ENCODE assay signal across 8 cellular contexts in the genomic region with DNA sequence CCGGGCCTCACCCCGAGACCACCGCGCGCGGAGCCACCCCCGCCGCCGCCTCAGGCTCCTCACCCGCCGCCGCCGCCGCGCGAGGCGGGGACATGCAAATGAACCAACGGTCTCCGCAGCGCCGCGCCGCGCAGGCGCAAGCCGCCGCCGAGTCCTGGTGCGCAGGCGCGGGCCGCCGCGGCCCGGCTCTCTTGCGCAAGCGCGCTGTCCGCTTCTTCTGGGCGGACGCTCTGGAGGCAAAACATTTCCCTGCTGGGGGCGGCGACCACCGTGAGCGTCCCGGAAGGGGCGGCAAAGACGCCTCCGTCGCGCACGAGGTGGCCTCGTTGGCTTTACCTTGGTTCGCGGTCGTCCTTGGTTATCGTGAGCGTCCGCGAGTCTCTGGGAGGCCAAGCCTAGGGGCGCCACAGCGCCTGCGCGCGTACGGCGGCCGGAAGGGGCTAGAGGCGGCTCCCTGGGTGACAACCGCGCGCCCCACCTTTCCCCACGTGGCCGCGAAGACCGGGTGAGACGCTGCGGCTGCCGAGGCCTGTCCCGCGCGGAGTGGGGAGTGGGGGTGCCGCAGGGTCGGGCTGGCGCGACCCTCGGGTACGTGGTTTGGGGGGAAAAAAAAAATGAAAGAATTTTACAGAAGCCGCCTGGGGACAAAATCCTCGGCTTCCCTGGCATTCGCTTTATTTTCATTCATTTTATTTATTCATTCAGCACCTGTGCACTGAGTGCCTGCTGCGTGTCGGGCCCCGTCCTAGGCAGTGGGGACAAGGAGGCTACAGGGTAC. TPM values are rescaled to one million over a fixed set of nuclear protein-coding genes. Genes with fewer than 3 reads are reported as not detected.
DNase-seq lines count a peak whose midpoint lies in the region; ATAC-seq, FAIRE-seq and TF ChIP-seq lines count a peak whose summit lies in the region.

A gene (plus strand): TSS at position 178 of the 778 bp plus-strand sequence. CDS start 607 bp downstream, outside the sequence.
A gene (minus strand): TSS at position 92 of the 778 bp plus-strand sequence. CDS start 2,446 bp downstream, outside the sequence.

- FAIRE-seq in RCC 7860 (lab: Jason Lieb, UNC): no peak

- ATAC-seq in GM21723 (IDR thresholded peaks at IDR 0.05; ENCODE audit: unreplicated experiment): peak; percentile 66

- DNase-seq in DMS53 (lab: John Stamatoyannopoulos, UW) (peak; percentile 90), KG1 (lab: John Stamatoyannopoulos, UW) (peak; percentile 84), RCC 7860 (ENCODE audit: low spot score) (peak; percentile 75), esophagus muscularis mucosa (ENCODE audit: extremely low spot score) (peak; percentile 96), myocyte (ENCODE audit: low read depth) (peak; percentile 84)
- peak; percentile 94 for DNase-seq in activated T-cell treated with anti-CD3 and anti-CD28 coated beads, Interleukin-2, amount 50 U/mL, for 48 hours
- DNase-seq in stimulated activated CD8-positive, alpha-beta memory T cell treated with anti-CD3 and anti-CD28 coated beads, Interleukin-7, amount 100 ng/mL, for 24 hours (ENCODE audit: low read depth): peak; percentile 84

- TF ChIP-seq EP300 in esophagus muscularis mucosa (IDR thresholded peaks at IDR 0.05): no peak

- peaks cover 28 to 50% (median 40%) of the 10 kb centered on the region in 4 donors for H3K4me1 ChIP-seq in esophagus muscularis mucosa

- peaks cover 9 to 32% (median 25%) of the 10 kb centered on the region in 4 donors for H3K36me3 ChIP-seq in esophagus muscularis mucosa

- H3K9me3 ChIP-seq in esophagus muscularis mucosa: no peaks in the 10 kb centered on the region

- intact Hi-C loops in esophagus muscularis mucosa (cut with DNase I): no loop called here

- WGBS in esophagus muscularis mucosa: under 1% methylated on average over 46 of the region's 94 CpGs

- no peaks in the 10 kb centered on the region for H3K27me3 ChIP-seq in esophagus muscularis mucosa

- H3K4me3 ChIP-seq in esophagus muscularis mucosa: peak within 1 kb of the TSS; percentile 95 to 99 (median 96)

- no peak for TF ChIP-seq CTCF in esophagus muscularis mucosa (IDR thresholded peaks at IDR 0.05)

- H3K27ac ChIP-seq in esophagus muscularis mucosa (replicated peaks in 1 of 4): peak within 1 kb of the TSS; percentile 93 to 100 (median 98)

- no peak for TF ChIP-seq POLR2A in esophagus muscularis mucosa (IDR thresholded peaks at IDR 0.05; ENCODE audit: low read depth)

RNA-seq across cellular contexts. Expression of the first gene that starts in this region (rescaled TPM):
- total RNA-seq in esophagus muscularis mucosa: 10 to 100 TPM; 16.2 to 25.8 (median 20.4) TPM
- 51.4 and 55.8 TPM in 2 replicates for total RNA-seq in myocyte
- 28.6 TPM for polyA plus RNA-seq in myocyte (2012)

RNA-seq across cellular contexts. Expression of the second gene that starts in this region (rescaled TPM):
- total RNA-seq in esophagus muscularis mucosa (10 to 100 TPM; 23.1 to 45.7 (median 32.0) TPM), myocyte (90.9 and 101 TPM in 2 replicates)
- 63.8 TPM for polyA plus RNA-seq in myocyte (2012)

Comparison
In these comparisons a context has a peak if more than half of its experiments do, and no peak if none do; other contexts are left out.
1. Peak in every context shown above with its lines: DNase-seq, ATAC-seq, H3K4me3 ChIP-seq and H3K27ac ChIP-seq.